Comparison of ENCODE assay signal across 17 cellular contexts in genomic region chr2:228653884-228654283, GRCh38.
DNase-seq lines count a peak whose midpoint lies in the region; ATAC-seq, FAIRE-seq and TF ChIP-seq lines count a peak whose summit lies in the region.
"Had no signal": no experiment of that assay in that cellular context is flagged by ENCODE, and none has a peak within 500 bp of the region (broad histone marks: within the 10 kb centered on the region; RNA-seq: fewer than 3 reads in every experiment).

No MANE protein-coding gene starts in this region.

- no peaks in the 10 kb centered on the region for H3K27me3 ChIP-seq in hepatocyte
- H3K27me3 ChIP-seq in pancreas = no peaks in the 10 kb centered on the region

- no peak for TF ChIP-seq CTCF in hepatocyte (IDR thresholded peaks at IDR 0.05; ENCODE audit: poor library complexity)
- TF ChIP-seq CTCF in pancreas (IDR thresholded peaks at IDR 0.05) = no peak

- no peak overlapping the region for H3K4me3 ChIP-seq in hepatocyte
- no peak overlapping the region for H3K4me3 ChIP-seq in pancreas
- H3K4me3 ChIP-seq: GM12878, HAP-1 had no signal

- H4K20me1 ChIP-seq in hepatocyte (ENCODE audit: insufficient read depth, poor library complexity, severe bottlenecking) = no peaks in the 10 kb centered on the region

- H3K27ac ChIP-seq in hepatocyte (peak overlapping the region; percentile 29), pancreas (peak overlapping the region in 2 of 4 donors; percentile 34 to 51)

- no peak for FAIRE-seq in pancreas (lab: Jason Lieb, UNC)
- FAIRE-seq: A204.1, GM12878, GM18507, H1, HepG2, HTR-8/SVneo had no signal

- no peaks in the 10 kb centered on the region for H3K9me3 ChIP-seq in hepatocyte (ENCODE audit: low read depth)
- H3K9me3 ChIP-seq in pancreas = no peaks in the 10 kb centered on the region
- H3K9me3 ChIP-seq: HAP-1 had no signal

- H3K4me2 ChIP-seq in hepatocyte = no peak overlapping the region

- ATAC-seq in left ventricle myocardium superior = peak; percentile 53
- peak; percentile 49 to 84 (median 72) for ATAC-seq in pancreas
- ATAC-seq in HG03521 (IDR thresholded peaks at IDR 0.05; ENCODE audit: unreplicated experiment) = no peak
- ATAC-seq in HG03469 (IDR thresholded peaks at IDR 0.05; ENCODE audit: unreplicated experiment) = no peak
- ATAC-seq in GM18868 (IDR thresholded peaks at IDR 0.05; ENCODE audit: unreplicated experiment) = no peak
- ATAC-seq: HepG2 had no signal

- H3K36me3 ChIP-seq in hepatocyte (replicated peaks; ENCODE audit: insufficient read depth, low read depth) (no peaks in the 10 kb centered on the region), pancreas (no peaks in the 10 kb centered on the region)
- H3K36me3 ChIP-seq: HAP-1 had no signal

- 48% methylated on average over 4 of the region's 4 CpGs for WGBS in hepatocyte (ENCODE audit: low lambda C conversion rate, missing lambda C conversion rate)
- WGBS in pancreas, 2 donors = 6 to 12% methylated on average over 4 of the region's 4 CpGs

- H3K79me2 ChIP-seq in hepatocyte = no peaks in the 10 kb centered on the region

- intact Hi-C loops in left ventricle myocardium superior (cut with micrococcal nuclease) = loop anchor here (10.0 kb wide), 1 partner anchor 599 kb away; no protein-coding TSS in a partner anchor
- intact Hi-C loops in cardiac septum (cut with DNase I) = loop anchor here (2.0 to 5.0 kb wide), 4 partner anchors 227 to 473 kb away; partner anchors contain the start of gene SPHKAP
- intact Hi-C loops in pancreas (cut with DNase I) = loop anchor here in 1 of 3 donors (10.0 kb wide), 1 partner anchor 599 kb away; no protein-coding TSS in a partner anchor

- H3K9me2 ChIP-seq in hepatocyte (replicated peaks; ENCODE audit: insufficient read depth) = no peaks in the 10 kb centered on the region

- no peak overlapping the region for H2AFZ ChIP-seq in hepatocyte

- DNase-seq in left ventricle myocardium superior (no peak), cardiac septum (ENCODE audit: low spot score) (no peak), hepatocyte (ENCODE audit: low spot score) (peak; percentile 11), pancreas (peak in 3 of 6 donors; percentile 13 to 25 (median 16))
- DNase-seq: C1 segment of cervical spinal cord; CD4-positive, alpha-beta T cell; DMS79 had no signal

- H3K4me1 ChIP-seq in hepatocyte (ENCODE audit: insufficient read depth) (peaks cover 6% of the 10 kb centered on the region), pancreas (peaks cover 9 to 22% (median 14%) of the 10 kb centered on the region in 3 donors)
- H3K4me1 ChIP-seq: HAP-1 had no signal

Comparison
In these comparisons a context has a peak if more than half of its experiments do, and no peak if none do; other contexts are left out.
1. ATAC-seq: peak in left ventricle myocardium superior (single experiment) and pancreas (4 of 4); none in HG03521 (single experiment), HG03469 (single experiment) and GM18868 (single experiment).